Comparison of ENCODE assay signal across 8 cellular contexts in the genomic region with DNA sequence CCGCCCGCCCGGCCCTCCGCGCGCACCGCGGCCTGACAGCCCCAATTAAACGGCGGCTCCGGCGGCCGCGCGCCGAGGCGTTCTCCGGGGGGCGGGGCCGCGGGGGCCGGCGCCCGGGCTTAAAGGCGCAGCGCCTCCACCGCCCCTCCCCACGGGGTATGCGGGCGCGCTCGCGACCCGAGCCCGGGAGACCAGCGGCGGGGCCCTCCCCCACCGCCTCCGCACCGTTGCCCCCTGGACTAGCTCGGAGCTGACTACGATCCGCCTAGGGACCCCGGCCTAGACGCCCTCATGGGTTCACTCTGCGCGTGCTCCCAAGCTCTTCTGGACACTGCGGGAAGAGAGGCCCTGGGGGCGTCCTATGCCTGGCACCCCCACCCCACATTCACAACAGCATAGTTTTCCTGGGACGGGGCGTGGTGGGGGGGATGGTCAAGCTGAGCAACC. TPM values are rescaled to one million over a fixed set of nuclear protein-coding genes. Genes with fewer than 3 reads are reported as not detected.
DNase-seq lines count a peak whose midpoint lies in the region; ATAC-seq, FAIRE-seq and TF ChIP-seq lines count a peak whose summit lies in the region.

A gene with protein sequence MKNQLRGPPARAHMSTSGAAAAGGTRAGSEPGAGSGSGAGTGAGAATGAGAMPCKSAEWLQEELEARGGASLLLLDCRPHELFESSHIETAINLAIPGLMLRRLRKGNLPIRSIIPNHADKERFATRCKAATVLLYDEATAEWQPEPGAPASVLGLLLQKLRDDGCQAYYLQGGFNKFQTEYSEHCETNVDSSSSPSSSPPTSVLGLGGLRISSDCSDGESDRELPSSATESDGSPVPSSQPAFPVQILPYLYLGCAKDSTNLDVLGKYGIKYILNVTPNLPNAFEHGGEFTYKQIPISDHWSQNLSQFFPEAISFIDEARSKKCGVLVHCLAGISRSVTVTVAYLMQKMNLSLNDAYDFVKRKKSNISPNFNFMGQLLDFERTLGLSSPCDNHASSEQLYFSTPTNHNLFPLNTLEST (minus strand): TSS at position 51 of the 447 bp plus-strand sequence. CDS start 205 bp downstream, outside the sequence.

- peak within 1 kb of the TSS; percentile 89 for H3K27ac Mint-ChIP-seq in Caco-2 (ENCODE audit: unreplicated experiment)
- H3K27ac Mint-ChIP-seq in T-helper 2 cell treated with Interferon-gamma antibody and Interleukin-4, amounts not matched to agents 5 μg/mL and 100 μg/mL, for 36 hours: peak within 1 kb of the TSS; percentile 92
- H3K27ac Mint-ChIP-seq in astrocyte (ENCODE audit: unreplicated experiment): peak within 1 kb of the TSS; percentile 90

- peak within 1 kb of the TSS; percentile 77 for H3K27ac ChIP-seq in astrocyte (ENCODE audit: low read depth, low read length)

- H3K4me1 Mint-ChIP-seq in Caco-2 (ENCODE audit: low read depth, unreplicated experiment) (no peaks in the 10 kb centered on the region), astrocyte (ENCODE audit: low read depth, unreplicated experiment) (peaks cover 32% of the 10 kb centered on the region)
- peaks cover 38% of the 10 kb centered on the region for H3K4me1 Mint-ChIP-seq in T-helper 2 cell treated with Interferon-gamma antibody and Interleukin-4, amounts not matched to agents 5 μg/mL and 100 μg/mL, for 36 hours (ENCODE audit: low read depth)

- H4K20me1 ChIP-seq in astrocyte (ENCODE audit: insufficient read depth, low read length): peaks cover 19% of the 10 kb centered on the region

- ATAC-seq in GM21528 (IDR thresholded peaks at IDR 0.05; ENCODE audit: low FRiP score, unreplicated experiment): peak; percentile 39
- peak; percentile 55 for ATAC-seq in sciatic nerve
- no peak for ATAC-seq in GM18858 (IDR thresholded peaks at IDR 0.05; ENCODE audit: unreplicated experiment)

- peak within 1 kb of the TSS; percentile 98 for H3K4me2 ChIP-seq in astrocyte (ENCODE audit: low read length)

- TF ChIP-seq CTCF in Caco-2 (IDR thresholded peaks at IDR 0.05; ENCODE audit: insufficient read depth in 1 of 2, low read depth in 1 of 2, low read length in 1 of 2, severe bottlenecking in 1 of 2, unreplicated experiment in 1 of 2) (no peak), astrocyte (IDR thresholded peaks at IDR 0.05; ENCODE audit: insufficient read depth, low read depth, low read length) (no peak)

- H3K27me3 Mint-ChIP-seq in Caco-2 (ENCODE audit: insufficient read depth, unreplicated experiment): no peaks in the 10 kb centered on the region
- H3K27me3 Mint-ChIP-seq in T-helper 2 cell treated with Interferon-gamma antibody and Interleukin-4, amounts not matched to agents 5 μg/mL and 100 μg/mL, for 36 hours (ENCODE audit: low read depth): no peaks in the 10 kb centered on the region
- peaks cover 12% of the 10 kb centered on the region for H3K27me3 Mint-ChIP-seq in astrocyte (ENCODE audit: low read depth, unreplicated experiment)

- H3K9me3 ChIP-seq in Caco-2 (no peaks in the 10 kb centered on the region), astrocyte (ENCODE audit: insufficient read depth, low read depth, low read length) (no peaks in the 10 kb centered on the region)

- H3K9me3 Mint-ChIP-seq in Caco-2 (ENCODE audit: unreplicated experiment) (no peaks in the 10 kb centered on the region), astrocyte (ENCODE audit: unreplicated experiment) (no peaks in the 10 kb centered on the region)
- H3K9me3 Mint-ChIP-seq in T-helper 2 cell treated with Interferon-gamma antibody and Interleukin-4, amounts not matched to agents 5 μg/mL and 100 μg/mL, for 36 hours: no peaks in the 10 kb centered on the region

- POLR2A ChIA-PET in Caco-2 (lab: Charles Lee): interaction anchor here (0.6 to 2.5 kb wide), 7 partner anchors 10 to 1773 kb away, joined by 3 to 12 read pairs (median 4); partner anchors contain the start of genes ACY1 and POC1A

- CTCF ChIA-PET in Caco-2 (lab: Charles Lee): interaction anchor here (0.6 to 3.1 kb wide), 18 partner anchors 20 to 1945 kb away, joined by 3 to 19 read pairs (median 5); partner anchors contain the start of genes ABHD14B, ACY1, PARP3 and POC1A

- FAIRE-seq in astrocyte (lab: Jason Lieb, UNC): no peak

- peaks cover 50% of the 10 kb centered on the region for H3K79me2 ChIP-seq in astrocyte (ENCODE audit: insufficient read depth, low read length)

- H3K9ac ChIP-seq in astrocyte (ENCODE audit: low read length): peak within 1 kb of the TSS; percentile 92

- intact Hi-C loops in Caco-2 (cut with micrococcal nuclease; ENCODE audit: unreplicated experiment): loop anchor here (2.0 kb wide), 3 partner anchors 64 to 98 kb away; partner anchors contain the start of gene POC1A
- intact Hi-C loops in sciatic nerve (cut with DNase I): no loop called here

- peak within 1 kb of the TSS; percentile 87 for H3K4me3 ChIP-seq in Caco-2 (ENCODE audit: low read depth, low read length)
- H3K4me3 ChIP-seq in astrocyte (ENCODE audit: insufficient read depth, low read depth, low read length): peak within 1 kb of the TSS; percentile 98

- H3K36me3 Mint-ChIP-seq in Caco-2 (ENCODE audit: insufficient read depth, unreplicated experiment) (peaks cover 4% of the 10 kb centered on the region), astrocyte (ENCODE audit: low read depth, unreplicated experiment) (peaks cover 2% of the 10 kb centered on the region)
- H3K36me3 Mint-ChIP-seq in T-helper 2 cell treated with Interferon-gamma antibody and Interleukin-4, amounts not matched to agents 5 μg/mL and 100 μg/mL, for 36 hours (ENCODE audit: low read depth): peaks cover 27% of the 10 kb centered on the region

- H3K4me3 Mint-ChIP-seq in Caco-2 (ENCODE audit: unreplicated experiment) (peak within 1 kb of the TSS; percentile 89), astrocyte (ENCODE audit: unreplicated experiment) (peak within 1 kb of the TSS; percentile 90)
- peak within 1 kb of the TSS; percentile 88 for H3K4me3 Mint-ChIP-seq in T-helper 2 cell treated with Interferon-gamma antibody and Interleukin-4, amounts not matched to agents 5 μg/mL and 100 μg/mL, for 36 hours

- H3K27me3 ChIP-seq in Caco-2 (replicated peaks; ENCODE audit: control insufficient read depth, insufficient read depth, low read length): no peaks in the 10 kb centered on the region
- no peaks in the 10 kb centered on the region for H3K27me3 ChIP-seq in astrocyte (ENCODE audit: insufficient read depth, low read length)

- BruUV-seq in Caco-2 (replicated peaks; lab: Mats Ljungman, UMichigan): no TSS peak

- peaks cover 4% of the 10 kb centered on the region; the same call in 1 of the 2 replicates for H3K4me1 ChIP-seq in Caco-2
- H3K4me1 ChIP-seq in astrocyte (ENCODE audit: insufficient read depth, low read length): peaks cover 42% of the 10 kb centered on the region

- DNase-seq in Caco-2: peak; percentile 50 to 77
- peak; percentile 74 for DNase-seq in LoVo (ENCODE audit: low spot score)
- DNase-seq in T-helper 2 cell treated with Interferon-gamma antibody and Interleukin-4, amounts not matched to agents 5 μg/mL and 100 μg/mL, for 36 hours (ENCODE audit: low spot score): peak; percentile 79
- DNase-seq in astrocyte (ENCODE audit: low read depth): peak; percentile 39
- DNase-seq in hippocampal formation (lab: John Stamatoyannopoulos, UW): peak; percentile 57 to 64
- DNase-seq in sciatic nerve (ENCODE audit: low spot score): peak; percentile 86

- no peaks in the 10 kb centered on the region; the same call in 1 of the 2 replicates for H3K36me3 ChIP-seq in Caco-2 (ENCODE audit: control insufficient read depth, insufficient read depth, low read length)
- peaks cover 2% of the 10 kb centered on the region for H3K36me3 ChIP-seq in astrocyte (ENCODE audit: insufficient read depth, low read length)

- H2AFZ ChIP-seq in astrocyte (ENCODE audit: low read depth, low read length): peak within 1 kb of the TSS; percentile 92

RNA-seq across cellular contexts. Expression of the gene that starts here (rescaled TPM):
- total RNA-seq in Caco-2 (2022) (8.4 and 9.9 TPM in 2 replicates), astrocyte (24.2 and 24.9 TPM in 2 replicates), sciatic nerve (22.1 TPM)
